8 cellular contexts compared by ENCODE assay signal in the genomic region with DNA sequence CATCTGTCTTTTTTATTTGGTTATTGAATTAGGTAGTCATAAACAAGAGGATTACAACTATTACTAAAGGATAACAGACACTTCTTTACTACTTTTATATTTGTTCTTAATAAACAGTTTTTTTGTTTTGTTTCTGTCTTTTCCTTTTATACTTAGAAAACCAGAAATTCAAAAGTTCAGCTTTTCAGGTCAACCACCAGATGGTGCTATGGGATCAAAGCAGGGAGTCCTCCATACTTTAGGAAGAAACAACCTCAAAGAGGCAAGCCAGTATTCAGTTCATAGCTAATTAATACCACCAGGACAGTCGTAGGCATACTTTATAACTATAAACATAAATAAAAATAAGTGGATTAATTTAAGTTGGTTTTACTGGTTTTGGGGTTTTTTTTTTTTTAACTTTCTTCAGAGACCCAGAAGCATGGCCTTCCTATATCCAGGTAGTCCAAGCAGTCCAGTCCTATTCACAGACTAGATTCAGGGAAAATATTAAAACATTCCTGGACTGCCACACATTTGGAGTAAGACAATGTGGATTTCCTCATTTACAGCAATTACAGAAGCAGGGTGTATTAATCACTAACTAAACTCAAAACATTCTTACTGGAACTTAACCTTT. TPM values are rescaled to one million over a fixed set of nuclear protein-coding genes. Genes with fewer than 3 reads are reported as not detected.
DNase-seq lines count a peak whose midpoint lies in the region; ATAC-seq and TF ChIP-seq lines count a peak whose summit lies in the region.

No MANE protein-coding gene starts in this region.

- in situ Hi-C loops in brain microvascular endothelial cell (cut with HindIII; ENCODE audit: low pct_ligation_motif_present, low sequenced_read_pairs) = no loop called here

- H3K4me3 Mint-ChIP-seq in CD4-positive, CD25-positive, alpha-beta regulatory T cell = no peak overlapping the region

- H3K9me3 Mint-ChIP-seq in CD4-positive, CD25-positive, alpha-beta regulatory T cell = no peaks in the 10 kb centered on the region

- no peak overlapping the region for H3K4me3 ChIP-seq in CD4-positive, CD25-positive, alpha-beta regulatory T cell (ENCODE audit: low read depth, low read length)
- H3K4me3 ChIP-seq in LNCaP clone FGC (ENCODE audit: low read depth, low read length) (no peak overlapping the region), RWPE2 (ENCODE audit: severe bottlenecking) (no peak overlapping the region), brain microvascular endothelial cell (ENCODE audit: low read depth, low read length) (no peak overlapping the region)

- TF ChIP-seq CTCF in LNCaP clone FGC (IDR thresholded peaks at IDR 0.05; ENCODE audit: control insufficient read depth, extremely low read depth, insufficient read depth) (peak; percentile 77), RWPE2 (IDR thresholded peaks at IDR 0.05; ENCODE audit: poor library complexity, severe bottlenecking) (peak; percentile 100), brain microvascular endothelial cell (IDR thresholded peaks at IDR 0.05; ENCODE audit: low read depth, low read length, missing control alignments) (peak; percentile 79)

- ATAC-seq in CD4-positive, CD25-positive, alpha-beta regulatory T cell (ENCODE audit: low read depth in 2 of 2) = peak; percentile 59 to 73
- ATAC-seq in GM18858 (IDR thresholded peaks at IDR 0.05; ENCODE audit: unreplicated experiment) (peak; percentile 53), RWPE2 (ENCODE audit: low read depth) (peak; percentile 69), GM18519 (IDR thresholded peaks at IDR 0.05; ENCODE audit: low FRiP score, unreplicated experiment) (no peak)

- H3K9me3 ChIP-seq in CD4-positive, CD25-positive, alpha-beta regulatory T cell (ENCODE audit: control insufficient read depth in 2 of 2, low read length in 2 of 2) = no peaks in the 10 kb centered on the region
- no peaks in the 10 kb centered on the region for H3K9me3 ChIP-seq in RWPE2 (ENCODE audit: severe bottlenecking)

- peaks cover 9% of the 10 kb centered on the region for H3K27me3 ChIP-seq in CD4-positive, CD25-positive, alpha-beta regulatory T cell (ENCODE audit: control insufficient read depth, insufficient read depth, low read length)
- H3K27me3 ChIP-seq in RWPE2 (ENCODE audit: insufficient read depth, poor library complexity, severe bottlenecking) = no peaks in the 10 kb centered on the region
- H3K27me3 ChIP-seq in brain microvascular endothelial cell (replicated peaks) = no peaks in the 10 kb centered on the region

- no peak overlapping the region for H3K27ac ChIP-seq in CD4-positive, CD25-positive, alpha-beta regulatory T cell (ENCODE audit: insufficient read depth, low read length, poor library complexity, severe bottlenecking)
- H3K27ac ChIP-seq in RWPE2 (ENCODE audit: poor library complexity, severe bottlenecking) (no peak overlapping the region), brain microvascular endothelial cell (no peak overlapping the region)

- no peaks in the 10 kb centered on the region for H3K36me3 ChIP-seq in CD4-positive, CD25-positive, alpha-beta regulatory T cell (ENCODE audit: control insufficient read depth, insufficient read depth, low read length)
- no peaks in the 10 kb centered on the region for H3K36me3 ChIP-seq in RWPE2 (ENCODE audit: low read depth)
- H3K36me3 ChIP-seq in brain microvascular endothelial cell (replicated peaks) = no peaks in the 10 kb centered on the region

- H3K27me3 Mint-ChIP-seq in CD4-positive, CD25-positive, alpha-beta regulatory T cell = peaks cover 37% of the 10 kb centered on the region

- no peak overlapping the region for H3K27ac Mint-ChIP-seq in CD4-positive, CD25-positive, alpha-beta regulatory T cell

- H3K36me3 Mint-ChIP-seq in CD4-positive, CD25-positive, alpha-beta regulatory T cell = no peaks in the 10 kb centered on the region

- peaks cover 0 to 6% (median 0%) of the 10 kb centered on the region in 4 donors for H3K4me1 Mint-ChIP-seq in CD4-positive, CD25-positive, alpha-beta regulatory T cell

- no peaks in the 10 kb centered on the region for H3K4me1 ChIP-seq in CD4-positive, CD25-positive, alpha-beta regulatory T cell (ENCODE audit: control insufficient read depth, insufficient read depth, low read length, poor library complexity, severe bottlenecking)
- peaks cover 8% of the 10 kb centered on the region for H3K4me1 ChIP-seq in RWPE2 (ENCODE audit: insufficient read depth, poor library complexity, severe bottlenecking)

- DNase-seq in CD4-positive, CD25-positive, alpha-beta regulatory T cell = peak; percentile 34 to 78 (median 67)
- DNase-seq in LNCaP clone FGC (ENCODE audit: low read depth) = no peak
- no peak for DNase-seq in RWPE2 (ENCODE audit: low spot score)
- DNase-seq in brain microvascular endothelial cell = no peak
- DNase-seq in iris pigment epithelial cell (ENCODE audit: low read depth) = peak; percentile 72
- peak; percentile 59 for DNase-seq in stimulated activated CD4-positive, alpha-beta T cell treated with anti-CD3 and anti-CD28 coated beads, Interleukin-4, amount 100 ng/mL, for 24 hours

RNA-seq across cellular contexts. Expression of a gene that starts 16.0 kb away (rescaled TPM):
- total RNA-seq in CD4-positive, CD25-positive, alpha-beta regulatory T cell = 67.8 TPM
- polyA plus RNA-seq in CD4-positive, CD25-positive, alpha-beta regulatory T cell = 100 to 1,000 TPM; 198 to 274 (median 251) TPM

RNA-seq across cellular contexts. Expression of a gene that starts 51.1 kb away (rescaled TPM):
- 15.8 TPM for total RNA-seq in CD4-positive, CD25-positive, alpha-beta regulatory T cell
- 1 to 10 TPM; 3.4 to 4.9 (median 3.8) TPM for polyA plus RNA-seq in CD4-positive, CD25-positive, alpha-beta regulatory T cell

Comparison
In these comparisons a context has a peak if more than half of its experiments do, and no peak if none do; other contexts are left out.
1. DNase-seq: peak in CD4-positive, CD25-positive, alpha-beta regulatory T cell (3 of 3), iris pigment epithelial cell (single experiment) and stimulated activated CD4-positive, alpha-beta T cell treated with anti-CD3 and anti-CD28 coated beads, Interleukin-4, amount 100 ng/mL, for 24 hours (single experiment); none in LNCaP clone FGC (single experiment), RWPE2 (single experiment) and brain microvascular endothelial cell (single experiment).
2. Peak in every context shown above with its lines, with median percentiles within 50 percentile points of each other: CTCF ChIP-seq.